8 cellular contexts compared by ENCODE assay signal in genomic region chr3:129238945-129239705, GRCh38. TPM values are rescaled to one million over a fixed set of nuclear protein-coding genes. Genes with fewer than 3 reads are reported as not detected.
DNase-seq lines count a peak whose midpoint lies in the region; ATAC-seq, FAIRE-seq and TF ChIP-seq lines count a peak whose summit lies in the region.

No MANE protein-coding gene starts in this region.

- no peaks in the 10 kb centered on the region for H3K27me3 ChIP-seq in H9 (ENCODE audit: insufficient read depth, low read length)
- no peaks in the 10 kb centered on the region for H3K27me3 ChIP-seq in endodermal cell (ENCODE audit: control insufficient read depth, insufficient read depth, low read length, poor library complexity, severe bottlenecking)
- H3K27me3 ChIP-seq in osteoblast (ENCODE audit: insufficient read depth, low read length): no peaks in the 10 kb centered on the region

- H2BK20ac ChIP-seq in H9 (ENCODE audit: low read depth, low read length, poor library complexity, severe bottlenecking): no peak overlapping the region

- H3K4me2 ChIP-seq in H9 (ENCODE audit: insufficient read depth, insufficient read length, low read length) (no peak overlapping the region), osteoblast (ENCODE audit: insufficient read depth, low read length) (no peak overlapping the region)

- H2BK12ac ChIP-seq in H9 (ENCODE audit: insufficient read length, low read depth, low read length): no peak overlapping the region

- H3K4me3 Mint-ChIP-seq in H9 (no peak overlapping the region), endodermal cell (no peak overlapping the region)

- H3K23me2 ChIP-seq in H9 (ENCODE audit: insufficient read length, low read depth, low read length, poor library complexity, severe bottlenecking): no peaks in the 10 kb centered on the region

- H3K9me3 ChIP-seq in H9 (ENCODE audit: control insufficient read depth, low read depth, low read length) (no peaks in the 10 kb centered on the region), endodermal cell (ENCODE audit: control insufficient read depth, low read length) (no peaks in the 10 kb centered on the region), osteoblast (ENCODE audit: low read depth, low read length) (no peaks in the 10 kb centered on the region)

- no peaks in the 10 kb centered on the region for H3K36me3 ChIP-seq in endodermal cell (ENCODE audit: control insufficient read depth, insufficient read depth, low read length)
- H3K36me3 ChIP-seq in osteoblast (ENCODE audit: insufficient read depth, low read length): no peaks in the 10 kb centered on the region

- no peak overlapping the region for H3K4ac ChIP-seq in H9 (ENCODE audit: low read depth, low read length)

- H3K79me2 ChIP-seq in H9 (ENCODE audit: insufficient read depth, low read length) (no peaks in the 10 kb centered on the region), osteoblast (ENCODE audit: insufficient read depth, low read length) (no peaks in the 10 kb centered on the region)

- no peak overlapping the region for H3K4me3 ChIP-seq in endodermal cell (ENCODE audit: low read length)
- no peak overlapping the region for H3K4me3 ChIP-seq in osteoblast (ENCODE audit: insufficient read depth, low read length)

- peaks cover 6 to 8% of the 10 kb centered on the region in 2 experiments for H3K4me1 Mint-ChIP-seq in H9
- H3K4me1 Mint-ChIP-seq in endodermal cell: peaks cover 4% of the 10 kb centered on the region

- no peak overlapping the region for H3K18ac ChIP-seq in H9 (ENCODE audit: insufficient read length, low read depth, low read length)

- H3K79me1 ChIP-seq in H9 (ENCODE audit: insufficient read depth, low read depth, low read length, poor library complexity, severe bottlenecking): no peaks in the 10 kb centered on the region

- H4K5ac ChIP-seq in H9 (ENCODE audit: insufficient read length, low read depth, low read length): no peak overlapping the region

- H3K27ac Mint-ChIP-seq in H9 (peak overlapping the region in 1 of 3 experiments; percentile 44; a peak in 2 of 7 replicates), endodermal cell (no peak overlapping the region)

- H2AK5ac ChIP-seq in H9 (ENCODE audit: insufficient read length, low read length): peak overlapping the region; percentile 30

- no peaks in the 10 kb centered on the region for H3K36me3 Mint-ChIP-seq in H9 (ENCODE audit: insufficient read depth in 1 of 3, low read depth in 3 of 3)
- H3K36me3 Mint-ChIP-seq in endodermal cell (ENCODE audit: low read depth): no peaks in the 10 kb centered on the region

- no peak overlapping the region for H4K8ac ChIP-seq in H9 (replicated peaks; ENCODE audit: insufficient read length, low read depth, low read length)

- H4K20me1 ChIP-seq in H9 (ENCODE audit: control insufficient read depth, insufficient read depth, insufficient read length) (no peaks in the 10 kb centered on the region), osteoblast (ENCODE audit: insufficient read depth, low read length) (no peaks in the 10 kb centered on the region)

- DNase-seq in H9 (no peak), SKM-1 (lab: John Stamatoyannopoulos, UW; ENCODE audit: unreplicated experiment) (peak; percentile 47), endodermal cell (no peak), osteoblast (ENCODE audit: insufficient read length, low spot score, missing footprints) (no peak), NCI-H526 (lab: John Stamatoyannopoulos, UW) (no peak), NCI-H748 treated with DMSO at 0.1 percent for 48 hours (lab: John Stamatoyannopoulos, UW) (no peak), frontal cortex (ENCODE audit: low spot score in 2 of 2) (no peak)

- H3K14ac ChIP-seq in H9 (ENCODE audit: insufficient read depth, low read length): no peak overlapping the region

- no peak for FAIRE-seq in frontal cortex (lab: Jason Lieb, UNC)

- no peak for ATAC-seq in GM21381 (IDR thresholded peaks at IDR 0.05; ENCODE audit: unreplicated experiment)

- no peak overlapping the region for H3T11ph ChIP-seq in H9 (ENCODE audit: low read length)

- H3K27ac ChIP-seq in H9 (ENCODE audit: insufficient read length, low read depth, low read length) (no peak overlapping the region), endodermal cell (ENCODE audit: low read depth, low read length) (no peak overlapping the region), osteoblast (ENCODE audit: low read depth, low read length) (no peak overlapping the region)

- no peak overlapping the region for H3K9ac ChIP-seq in H9 (ENCODE audit: extremely low read depth, insufficient read length, low read length)
- H3K9ac ChIP-seq in endodermal cell (ENCODE audit: extremely low read depth, low read length, poor library complexity, severe bottlenecking): no peak overlapping the region

- H2BK15ac ChIP-seq in H9 (ENCODE audit: low read depth, low read length): no peak overlapping the region

- H3K9me3 Mint-ChIP-seq in H9: no peaks in the 10 kb centered on the region
- no peaks in the 10 kb centered on the region for H3K9me3 Mint-ChIP-seq in endodermal cell

- peak; percentile 19; the same call in 2 of the 3 replicates for TF ChIP-seq CTCF in H9 (conservative IDR thresholded peaks at IDR 0.05)
- peak; percentile 41 for TF ChIP-seq CTCF in endodermal cell (conservative IDR thresholded peaks at IDR 0.05)
- TF ChIP-seq CTCF in osteoblast (IDR thresholded peaks at IDR 0.05; ENCODE audit: extremely low read depth, low read depth, low read length): peak; percentile 13

- no peak overlapping the region for H4K91ac ChIP-seq in H9 (ENCODE audit: insufficient read length, low read depth, low read length)

- no CpG with 5 or more reads among the region's 8 CpGs for WGBS in H9 (ENCODE audit: extremely low coverage, insufficient read length, low lambda C conversion rate)
- 92 to 100% methylated on average over 8 of the region's 8 CpGs for WGBS in endodermal cell (ENCODE audit: insufficient coverage in 1 of 2, insufficient read length in 1 of 2), 2 experiments

- H2AFZ ChIP-seq in H9 (ENCODE audit: low read length) (no peak overlapping the region), osteoblast (ENCODE audit: low read length) (no peak overlapping the region)

- H3K4me1 ChIP-seq in H9 (ENCODE audit: insufficient read depth, low read length) (no peaks in the 10 kb centered on the region), endodermal cell (ENCODE audit: control insufficient read depth, insufficient read depth, low read length) (no peaks in the 10 kb centered on the region), osteoblast (ENCODE audit: insufficient read depth, low read length) (no peaks in the 10 kb centered on the region)

- no peak overlapping the region for H2BK120ac ChIP-seq in H9 (ENCODE audit: low read depth, low read length, poor library complexity, severe bottlenecking)

- H2BK5ac ChIP-seq in H9 (ENCODE audit: insufficient read length, low read length): no peak overlapping the region

- H3K23ac ChIP-seq in H9 (ENCODE audit: insufficient read length, low read depth, low read length): no peak overlapping the region

- H3K27me3 Mint-ChIP-seq in H9 (ENCODE audit: low read depth): no peaks in the 10 kb centered on the region
- H3K27me3 Mint-ChIP-seq in endodermal cell (ENCODE audit: insufficient read depth): no peaks in the 10 kb centered on the region

- no peak overlapping the region for H3K56ac ChIP-seq in H9 (ENCODE audit: insufficient read length, low read depth, low read length)

RNA-seq across cellular contexts. Expression of gene COPG1, which starts 10.3 kb away (rescaled TPM):
- total RNA-seq in H9 (2021) (142 and 147 TPM in 2 replicates), endodermal cell (100 to 1,000 TPM; 151 to 193 TPM), osteoblast (297 and 305 TPM in 2 replicates), frontal cortex (137 TPM)
- polyA plus RNA-seq in endodermal cell (2013, experiment 1 of 2): 88.8 TPM
- 90.2 TPM for polyA plus RNA-seq in endodermal cell (2013, experiment 2 of 2)

RNA-seq across cellular contexts. Expression of gene HMCES, which starts 39.5 kb away (rescaled TPM):
- 51.2 and 52.4 TPM in 2 replicates for total RNA-seq in H9 (2021)
- 10 to 100 TPM; 42.9 to 46.9 TPM for total RNA-seq in endodermal cell
- 40.1 TPM for polyA plus RNA-seq in endodermal cell (2013, experiment 1 of 2)
- polyA plus RNA-seq in endodermal cell (2013, experiment 2 of 2): 33.1 TPM
- total RNA-seq in osteoblast: 10.5 and 11.8 TPM in 2 replicates
- 21.6 TPM for total RNA-seq in frontal cortex

RNA-seq across cellular contexts. Expression of gene CNBP, which starts 55.4 kb away (rescaled TPM):
- total RNA-seq in H9 (2021) (433 and 443 TPM in 2 replicates), endodermal cell (100 to 1,000 TPM; 284 to 343 TPM), osteoblast (215 and 233 TPM in 2 replicates), frontal cortex (169 TPM)
- polyA plus RNA-seq in endodermal cell (2013, experiment 1 of 2): 344 TPM
- 320 TPM for polyA plus RNA-seq in endodermal cell (2013, experiment 2 of 2)
